In genomic region chr3:119676771-119677640, GRCh38 we compare ENCODE assay signal across 7 cellular contexts.
DNase-seq lines count a peak whose midpoint lies in the region; ATAC-seq lines count a peak whose summit lies in the region.

A gene with protein sequence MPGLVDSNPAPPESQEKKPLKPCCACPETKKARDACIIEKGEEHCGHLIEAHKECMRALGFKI (minus strand): TSS chr3:119677406. CDS start chr3:119677310, 96 bp downstream.

- ATAC-seq in GM18508 (IDR thresholded peaks at IDR 0.05; ENCODE audit: insufficient read depth, unreplicated experiment) (peak; percentile 81), HG03025 (IDR thresholded peaks at IDR 0.05; ENCODE audit: low FRiP score, unreplicated experiment) (peak; percentile 88)

- DNase-seq in NCI-H2081 (lab: John Stamatoyannopoulos, UW) (peak; percentile 97 to 98), T1000 (lab: John Stamatoyannopoulos, UW) (peak; percentile 86), astrocyte of the hippocampus (ENCODE audit: low read depth, low spot score) (peak; percentile 97), hippocampal formation (lab: John Stamatoyannopoulos, UW) (peak; percentile 88 to 90), retina (peak; percentile 93)

Comparison
In these comparisons a context has a peak if more than half of its experiments do, and no peak if none do; other contexts are left out.
1. Peak in every context shown above with its lines: DNase-seq and ATAC-seq.